ENCODE assay signal across 29 cellular contexts in the genomic region with DNA sequence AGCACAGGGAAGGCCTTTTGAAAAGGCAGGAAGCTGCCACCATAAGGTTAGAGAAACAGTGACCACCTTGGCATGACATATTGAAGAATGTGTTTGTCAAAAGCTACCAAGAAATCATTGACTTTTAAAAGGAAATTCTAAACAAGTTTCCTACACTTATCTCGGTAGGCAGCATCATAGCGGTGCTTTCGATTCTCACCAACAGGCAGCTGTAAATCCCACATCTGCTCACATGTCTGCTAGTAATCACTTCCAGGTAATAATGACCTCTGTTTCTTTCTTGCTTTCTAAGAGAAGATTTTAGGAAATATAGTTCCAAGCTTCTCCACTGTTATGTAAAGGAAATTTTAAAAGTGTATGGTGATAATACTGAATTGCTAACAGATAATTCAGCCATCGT.
"Had no signal": no experiment of that assay in that cellular context is flagged by ENCODE, and none has a peak within 500 bp of the region (broad histone marks: within the 10 kb centered on the region; RNA-seq: fewer than 3 reads in every experiment).

No MANE protein-coding gene starts in this region.

- H3K36me3 ChIP-seq: MG63, SJSA1 had no signal

- H3K4me3 ChIP-seq: MG63, PC-9, SJSA1 had no signal

- H2AFZ ChIP-seq: PC-9 had no signal

- H3K4me2 ChIP-seq: PC-9 had no signal

- H3K27ac ChIP-seq: PC-9, SJSA1 had no signal

- H3K4me1 ChIP-seq: SJSA1 had no signal

- H3K9me3 ChIP-seq: MG63, SJSA1 had no signal

- DNase-seq: Kasumi-1, KG1, MG63, MV-4-11, NCI-H1092, NCI-H1105, NCI-H1417 treated with DMSO at 0.1 percent for 48 hours, NCI-H1436 treated with DMSO at 0.1 percent for 48 hours, NCI-H1694 treated with DMSO at 0.1 percent for 48 hours, NCI-H187 treated with DMSO at 0.1 percent for 48 hours, NCI-H2029, NCI-H2081, NCI-H2171 treated with DMSO at 0.1 percent for 48 hours, NCI-H345, NCI-H446, NCI-H510A treated with DMSO at 0.1 percent for 48 hours, NCI-H524 treated with DMSO at 0.1 percent for 48 hours, NCI-H526 treated with DMSO at 0.1 percent for 48 hours, NCI-H748 treated with DMSO at 0.1 percent for 48 hours, NCI-H82, PC-9, Right ventricle myocardium superior, RPMI8226, SHP77 treated with DMSO at 0.1 percent for 48 hours, T-cell, T-helper 17 cell had no signal

- ATAC-seq: Panc1, SK-N-SH treated with all-trans-retinoic acid at 6 μM for 48 hours, T-cell, T-helper 17 cell had no signal

- H3K27me3 ChIP-seq: MG63, SJSA1 had no signal
